ENCODE assay signal across 2 cellular contexts in the genomic region with DNA sequence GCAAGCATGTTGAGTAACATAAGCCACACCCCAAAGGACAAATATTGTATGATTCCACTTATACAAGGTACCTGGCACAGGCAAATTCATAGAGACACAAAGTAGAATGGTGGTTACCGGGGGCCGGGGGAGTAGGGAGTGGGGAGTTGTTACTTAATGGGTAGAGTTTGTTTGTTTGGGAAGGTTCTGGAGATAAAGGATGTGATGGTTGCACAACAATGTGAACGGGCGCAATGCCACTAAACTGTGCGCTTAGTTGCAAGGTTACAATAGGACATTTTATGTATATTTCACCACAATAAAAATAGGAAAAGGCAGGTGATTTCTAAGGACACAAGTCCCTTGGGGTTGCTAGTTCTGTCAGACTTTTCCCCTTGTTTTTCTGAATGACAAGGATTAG.
TF ChIP-seq lines count a peak whose summit lies in the region.

No MANE protein-coding gene starts in this region.

TF ChIP-seq in IMR-90, 13 proteins besides CTCF, POLR2A, EP300 and RAD21:
- TF ChIP-seq BHLHE40 (IDR thresholded peaks at IDR 0.05; ENCODE audit: low read depth, low read length) (no peak), MAFK (IDR thresholded peaks at IDR 0.05; ENCODE audit: low read depth, low read length) (no peak), NFE2L2 (IDR thresholded peaks at IDR 0.05; ENCODE audit: low read depth, low read length) (no peak), CEBPB (IDR thresholded peaks at IDR 0.05; ENCODE audit: low read depth, low read length) (peak; percentile 33; the same call in 1 of the 2 replicates), CHD1 (IDR thresholded peaks at IDR 0.05; ENCODE audit: low read depth, low read length) (no peak)
- TF ChIP-seq, protein P1, sequence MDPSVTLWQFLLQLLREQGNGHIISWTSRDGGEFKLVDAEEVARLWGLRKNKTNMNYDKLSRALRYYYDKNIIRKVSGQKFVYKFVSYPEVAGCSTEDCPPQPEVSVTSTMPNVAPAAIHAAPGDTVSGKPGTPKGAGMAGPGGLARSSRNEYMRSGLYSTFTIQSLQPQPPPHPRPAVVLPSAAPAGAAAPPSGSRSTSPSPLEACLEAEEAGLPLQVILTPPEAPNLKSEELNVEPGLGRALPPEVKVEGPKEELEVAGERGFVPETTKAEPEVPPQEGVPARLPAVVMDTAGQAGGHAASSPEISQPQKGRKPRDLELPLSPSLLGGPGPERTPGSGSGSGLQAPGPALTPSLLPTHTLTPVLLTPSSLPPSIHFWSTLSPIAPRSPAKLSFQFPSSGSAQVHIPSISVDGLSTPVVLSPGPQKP (IDR thresholded peaks at IDR 0.05; ENCODE audit: borderline replicate concordance, low read depth, low read length), result no peak

TF ChIP-seq in K562, 482 proteins besides CTCF, POLR2A, EP300 and RAD21 (continued from another document):
- TF ChIP-seq, protein P2, sequence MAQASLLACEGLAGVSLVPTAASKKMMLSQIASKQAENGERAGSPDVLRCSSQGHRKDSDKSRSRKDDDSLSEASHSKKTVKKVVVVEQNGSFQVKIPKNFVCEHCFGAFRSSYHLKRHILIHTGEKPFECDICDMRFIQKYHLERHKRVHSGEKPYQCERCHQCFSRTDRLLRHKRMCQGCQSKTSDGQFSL (CRISPR knock-in tag; IDR thresholded peaks at IDR 0.05), result no peak
- TF ChIP-seq, protein P2 (tag; IDR thresholded peaks at IDR 0.05), result no peak
- TF ChIP-seq CEBPB (tag; IDR thresholded peaks at IDR 0.05), result 0 out of 2 replicates have a peak, but pooled peaks have one; percentile 19
- no peak for TF ChIP-seq DACH1 (IDR thresholded peaks at IDR 0.05; ENCODE audit: partially characterized antibody)
- TF ChIP-seq PML (IDR thresholded peaks at IDR 0.05; ENCODE audit: low read length), result no peak
- TF ChIP-seq SMARCC2 (IDR thresholded peaks at IDR 0.05; ENCODE audit: low read depth), result no peak
- TF ChIP-seq, protein P3, sequence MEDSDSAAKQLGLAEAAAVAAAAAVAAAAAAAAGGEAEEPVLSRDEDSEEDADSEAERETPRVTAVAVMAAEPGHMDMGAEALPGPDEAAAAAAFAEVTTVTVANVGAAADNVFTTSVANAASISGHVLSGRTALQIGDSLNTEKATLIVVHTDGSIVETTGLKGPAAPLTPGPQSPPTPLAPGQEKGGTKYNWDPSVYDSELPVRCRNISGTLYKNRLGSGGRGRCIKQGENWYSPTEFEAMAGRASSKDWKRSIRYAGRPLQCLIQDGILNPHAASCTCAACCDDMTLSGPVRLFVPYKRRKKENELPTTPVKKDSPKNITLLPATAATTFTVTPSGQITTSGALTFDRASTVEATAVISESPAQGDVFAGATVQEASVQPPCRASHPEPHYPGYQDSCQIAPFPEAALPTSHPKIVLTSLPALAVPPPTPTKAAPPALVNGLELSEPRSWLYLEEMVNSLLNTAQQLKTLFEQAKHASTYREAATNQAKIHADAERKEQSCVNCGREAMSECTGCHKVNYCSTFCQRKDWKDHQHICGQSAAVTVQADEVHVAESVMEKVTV (CRISPR knock-in tag; IDR thresholded peaks at IDR 0.05), result no peak
TF ChIP-seq in K562: peak in this region for 1.
